Comparison of ENCODE assay signal across 1 cellular context in the genomic region with DNA sequence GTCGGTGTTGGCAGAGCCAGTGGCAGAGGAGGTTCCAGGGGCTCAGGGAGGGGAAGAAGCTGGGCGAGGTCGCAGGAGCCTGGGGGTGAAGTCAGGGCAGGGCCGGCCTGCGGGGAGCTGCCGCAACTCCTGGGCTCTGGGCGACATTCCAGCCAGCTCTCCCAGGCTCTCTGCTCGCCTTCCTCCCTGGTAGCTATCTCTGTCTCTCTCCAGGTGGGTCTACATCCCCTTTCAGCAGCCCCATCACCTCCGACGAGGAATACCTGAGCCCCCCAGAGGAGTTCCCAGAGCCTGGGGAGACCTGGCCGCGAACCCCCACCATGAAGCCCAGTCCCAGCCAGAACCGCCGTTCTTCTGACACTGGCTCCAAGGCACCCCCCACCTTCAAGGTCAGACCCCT.
TF ChIP-seq lines count a peak whose summit lies in the region.

No MANE protein-coding gene starts in this region.

TF ChIP-seq in GM23338, 12 proteins besides CTCF, POLR2A, EP300 and RAD21 (continued from another document):
- TF ChIP-seq CREB1 (CRISPR knock-in tag; IDR thresholded peaks at IDR 0.05; ENCODE audit: low read depth) (no peak), ZNF331 (CRISPR knock-in tag; IDR thresholded peaks at IDR 0.05; ENCODE audit: low read depth) (no peak)
